In the genomic region with DNA sequence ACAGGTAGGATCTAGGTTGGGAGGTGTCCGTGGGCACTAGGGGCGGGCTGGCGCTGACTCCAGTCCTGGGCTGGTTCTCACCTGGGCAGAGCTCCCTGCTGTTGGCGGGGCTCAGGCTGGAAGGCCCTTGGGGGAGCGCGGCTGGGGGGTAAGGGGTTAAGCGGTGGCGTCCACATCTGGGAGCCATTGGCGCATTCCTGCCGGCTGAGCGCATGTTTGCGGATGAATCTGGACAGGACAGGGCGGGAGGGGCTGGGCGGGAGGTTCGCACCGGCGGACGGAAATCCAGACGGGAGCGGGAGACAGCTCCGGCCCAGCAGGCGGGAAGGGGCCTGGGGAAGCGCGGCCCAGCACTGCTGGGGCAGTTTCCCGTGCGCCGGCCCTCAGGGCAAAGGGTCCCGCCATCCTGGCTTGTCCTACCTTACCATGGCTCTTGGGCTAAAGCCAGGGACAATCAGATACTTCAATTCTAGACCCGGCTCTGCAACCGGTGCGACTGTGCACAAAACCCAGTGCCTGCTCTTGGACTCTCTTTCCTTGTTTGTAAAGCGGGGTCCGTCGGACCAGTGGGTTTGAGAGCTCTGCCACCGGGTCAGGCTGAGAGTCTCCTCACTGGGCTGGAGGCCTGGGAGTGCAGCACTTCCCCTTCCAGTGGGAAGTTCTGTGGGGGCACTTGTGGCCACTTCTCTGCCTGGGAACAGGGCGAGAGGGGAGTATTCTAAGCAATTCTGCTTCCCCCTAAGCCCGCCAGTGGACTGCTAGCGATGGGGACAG, we compare ENCODE assay signal across 1 cellular context.
TF ChIP-seq lines count a peak whose summit lies in the region.

No MANE protein-coding gene starts in this region.

TF ChIP-seq in WTC11, 78 proteins besides CTCF, POLR2A, EP300 and RAD21 (continued from another document):
- 0 out of 2 replicates have a peak, but pooled peaks have one; percentile 26 for TF ChIP-seq ARID4B (CRISPR knock-in tag; IDR thresholded peaks at IDR 0.05; ENCODE audit: borderline replicate concordance)
- TF ChIP-seq ZNF281 (CRISPR knock-in tag; IDR thresholded peaks at IDR 0.05): no peak
- TF ChIP-seq ZNF423 (CRISPR knock-in tag; IDR thresholded peaks at IDR 0.05): no peak
- no peak for TF ChIP-seq PRRX2 (CRISPR knock-in tag; IDR thresholded peaks at IDR 0.05)
- no peak for TF ChIP-seq ZNF396 (CRISPR knock-in tag; IDR thresholded peaks at IDR 0.05; ENCODE audit: borderline replicate concordance)
- TF ChIP-seq, protein P1, sequence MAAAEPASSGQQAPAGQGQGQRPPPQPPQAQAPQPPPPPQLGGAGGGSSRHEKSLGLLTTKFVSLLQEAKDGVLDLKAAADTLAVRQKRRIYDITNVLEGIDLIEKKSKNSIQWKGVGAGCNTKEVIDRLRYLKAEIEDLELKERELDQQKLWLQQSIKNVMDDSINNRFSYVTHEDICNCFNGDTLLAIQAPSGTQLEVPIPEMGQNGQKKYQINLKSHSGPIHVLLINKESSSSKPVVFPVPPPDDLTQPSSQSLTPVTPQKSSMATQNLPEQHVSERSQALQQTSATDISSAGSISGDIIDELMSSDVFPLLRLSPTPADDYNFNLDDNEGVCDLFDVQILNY (CRISPR knock-in tag; IDR thresholded peaks at IDR 0.05): 0 out of 2 replicates have a peak, but pooled peaks have one; percentile 46
- no peak for TF ChIP-seq HMGXB4 (CRISPR knock-in tag; IDR thresholded peaks at IDR 0.05)
- TF ChIP-seq TEAD4 (CRISPR knock-in tag; IDR thresholded peaks at IDR 0.05): no peak
